8 cellular contexts compared by ENCODE assay signal in genomic region chr2:131858197-131858596, GRCh38.
DNase-seq lines count a peak whose midpoint lies in the region; ATAC-seq, FAIRE-seq and TF ChIP-seq lines count a peak whose summit lies in the region.
"Not testable (repeated sequence)": the region's sequence is repeated elsewhere in the genome, so short reads cannot be mapped to it uniquely, and the experiment has no call there.

No MANE protein-coding gene starts in this region.

- DNase-seq in A673 (ENCODE audit: low spot score) (peak; percentile 11), NAMALWA (ENCODE audit: low spot score) (peak; percentile 32), RPMI7951 (ENCODE audit: low read depth) (peak; percentile 10), left kidney (ENCODE audit: low read depth, low spot score) (peak; percentile 12)
- DNase-seq in GM10266 (ENCODE audit: extremely low spot score); GM12878 (ENCODE audit: low read depth, low spot score); esophagus muscularis mucosa (ENCODE audit: extremely low spot score): not testable (repeated sequence)

- ATAC-seq in GM12878, result not testable (repeated sequence)

- TF ChIP-seq RAD21 in GM12878 (IDR thresholded peaks at IDR 0.05; ENCODE audit: insufficient read depth, low read depth, low read length), result peak; percentile 46

- not testable (repeated sequence) for H3K27me3 ChIP-seq in A673 (replicated peaks; ENCODE audit: insufficient read depth, low read depth, low read length, poor library complexity); GM12878 (replicated peaks in 1 of 2; ENCODE audit: control insufficient read depth in 2 of 2, insufficient read depth in 2 of 2, low read length in 1 of 2); esophagus muscularis mucosa; parathyroid adenoma (ENCODE audit: control insufficient read depth, insufficient read depth, low read length)

- not testable (repeated sequence) for H4K20me1 ChIP-seq in GM12878 (ENCODE audit: control insufficient read depth, insufficient read depth)

- TF ChIP-seq EP300 in GM12878 (IDR thresholded peaks at IDR 0.05; ENCODE audit: borderline replicate concordance in 1 of 2, control insufficient read depth in 1 of 2, low read depth in 2 of 2, low read length in 2 of 2); esophagus muscularis mucosa (IDR thresholded peaks at IDR 0.05): not testable (repeated sequence)

- not testable (repeated sequence) for H3K27ac ChIP-seq in A673 (ENCODE audit: low read depth, low read length, poor library complexity, severe bottlenecking); GM12878 (ENCODE audit: control insufficient read depth, insufficient read depth); esophagus muscularis mucosa (replicated peaks in 1 of 4); parathyroid adenoma

- RAD21 ChIA-PET in GM12878 (lab: Charles Lee; ENCODE audit: unreplicated experiment), result not testable (repeated sequence)

- CTCF ChIA-PET in A673 (lab: Charles Lee), result not testable (repeated sequence)
- CTCF ChIA-PET in GM12878 (lab: Yijun Ruan, JAX), result interaction anchor here (0.9 kb wide), 1 partner anchor 168 kb away, joined by 3 read pairs; no protein-coding TSS in a partner anchor

- not testable (repeated sequence) for H3K4me1 ChIP-seq in A673 (ENCODE audit: insufficient read depth, low read length, poor library complexity, severe bottlenecking); GM12878 (ENCODE audit: control insufficient read depth, insufficient read depth, low read length); esophagus muscularis mucosa; parathyroid adenoma

- FAIRE-seq in GM12878 (lab: Jason Lieb, UNC), result not testable (repeated sequence)

- POLR2A ChIA-PET in A673 (lab: Charles Lee; ENCODE audit: low non-redundant PET); GM12878 (lab: Charles Lee): not testable (repeated sequence)

- not testable (repeated sequence) for H3K36me3 ChIP-seq in A673 (ENCODE audit: insufficient read depth, low read length, poor library complexity, severe bottlenecking); GM12878 (ENCODE audit: control insufficient read depth in 2 of 2, insufficient read depth in 2 of 2, low read length in 1 of 2); esophagus muscularis mucosa; parathyroid adenoma (ENCODE audit: control insufficient read depth, insufficient read depth, low read length)

- WGBS in GM12878 (ENCODE audit: insufficient coverage, insufficient replicate concordance, low lambda C conversion rate, missing lambda C conversion rate), result 0% methylated on average over 3 of the region's 3 CpGs
- WGBS in esophagus muscularis mucosa, result 13% methylated on average over 3 of the region's 3 CpGs

- TF ChIP-seq CTCF in A673 (conservative IDR thresholded peaks at IDR 0.05; ENCODE audit: low read depth, low read length) (peak; percentile 30; the same call in 1 of the 2 replicates), GM10266 (IDR thresholded peaks at IDR 0.05; ENCODE audit: control insufficient read depth, insufficient read depth, low read depth, missing control alignments) (peak; percentile 13), esophagus muscularis mucosa (IDR thresholded peaks at IDR 0.05) (peak in 2 of 3 experiments; percentile 17 to 32), parathyroid adenoma (IDR thresholded peaks at IDR 0.05) (peak; percentile 38)
- not testable (repeated sequence) for TF ChIP-seq CTCF in GM12878 (IDR thresholded peaks at IDR 0.05 in 2 of 3, conservative IDR thresholded peaks at IDR 0.05 in 1 of 3; ENCODE audit: control insufficient read depth in 2 of 3, extremely low read depth in 1 of 3, insufficient read depth in 1 of 3, low read depth in 3 of 3, low read length in 3 of 3)

- H3K9ac ChIP-seq in GM12878 (ENCODE audit: control insufficient read depth, insufficient read depth, low read length); parathyroid adenoma: not testable (repeated sequence)

- TF ChIP-seq POLR2A in GM12878 (IDR thresholded peaks at IDR 0.05; ENCODE audit: low read depth, low read length); esophagus muscularis mucosa (IDR thresholded peaks at IDR 0.05; ENCODE audit: low read depth): not testable (repeated sequence)

- SMC1A ChIA-PET in GM12878 (lab: Charles Lee; ENCODE audit: uncharacterized antibody, unreplicated experiment), result not testable (repeated sequence)

- in situ Hi-C loops in GM12878 (cut with MboI), result loop anchor here (25.0 kb wide), 1 partner anchor 279 kb away; no protein-coding TSS in a partner anchor

- not testable (repeated sequence) for H3K4me2 ChIP-seq in GM12878 (ENCODE audit: control insufficient read depth, insufficient read depth); parathyroid adenoma (ENCODE audit: low read length)

- H3K79me2 ChIP-seq in GM12878 (ENCODE audit: control insufficient read depth, insufficient read depth, low read length); parathyroid adenoma: not testable (repeated sequence)

- H3K9me3 ChIP-seq in A673 (ENCODE audit: low read depth, low read length, poor library complexity, severe bottlenecking); GM12878 (replicated peaks; ENCODE audit: control insufficient read depth, insufficient read depth, low read length); esophagus muscularis mucosa; parathyroid adenoma (ENCODE audit: control insufficient read depth, low read length): not testable (repeated sequence)

- BruUV-seq in A673 (replicated peaks; lab: Mats Ljungman, UMichigan); GM12878 (replicated peaks; lab: Mats Ljungman, UMichigan): not testable (repeated sequence)

- H3K4me3 ChIP-seq in A673 (ENCODE audit: low read depth, low read length, poor library complexity, severe bottlenecking); GM12878; esophagus muscularis mucosa; parathyroid adenoma (ENCODE audit: low read depth, low read length): not testable (repeated sequence)

- H2AFZ ChIP-seq in GM12878 (ENCODE audit: control insufficient read depth, low read depth, low read length); parathyroid adenoma: not testable (repeated sequence)

- intact Hi-C loops in A673 (cut with micrococcal nuclease; ENCODE audit: unreplicated experiment), result loop anchor here (10.0 kb wide), 1 partner anchor 287 kb away; no protein-coding TSS in a partner anchor
- intact Hi-C loops in GM12878 (cut with micrococcal nuclease; ENCODE audit: unreplicated experiment); esophagus muscularis mucosa (cut with DNase I): not testable (repeated sequence)

TF ChIP-seq in GM12878, 131 proteins besides CTCF, POLR2A, EP300 and RAD21:
- TF ChIP-seq SMC3 (IDR thresholded peaks at IDR 0.05; ENCODE audit: borderline replicate concordance, low read length) (peak; percentile 19; the same call in 1 of the 2 replicates), ZNF384 (IDR thresholded peaks at IDR 0.05; ENCODE audit: borderline replicate concordance, low read depth, low read length) (peak; percentile 30; the same call in 1 of the 2 replicates)
